Comparison of ENCODE assay signal across 18 cellular contexts in the genomic region with DNA sequence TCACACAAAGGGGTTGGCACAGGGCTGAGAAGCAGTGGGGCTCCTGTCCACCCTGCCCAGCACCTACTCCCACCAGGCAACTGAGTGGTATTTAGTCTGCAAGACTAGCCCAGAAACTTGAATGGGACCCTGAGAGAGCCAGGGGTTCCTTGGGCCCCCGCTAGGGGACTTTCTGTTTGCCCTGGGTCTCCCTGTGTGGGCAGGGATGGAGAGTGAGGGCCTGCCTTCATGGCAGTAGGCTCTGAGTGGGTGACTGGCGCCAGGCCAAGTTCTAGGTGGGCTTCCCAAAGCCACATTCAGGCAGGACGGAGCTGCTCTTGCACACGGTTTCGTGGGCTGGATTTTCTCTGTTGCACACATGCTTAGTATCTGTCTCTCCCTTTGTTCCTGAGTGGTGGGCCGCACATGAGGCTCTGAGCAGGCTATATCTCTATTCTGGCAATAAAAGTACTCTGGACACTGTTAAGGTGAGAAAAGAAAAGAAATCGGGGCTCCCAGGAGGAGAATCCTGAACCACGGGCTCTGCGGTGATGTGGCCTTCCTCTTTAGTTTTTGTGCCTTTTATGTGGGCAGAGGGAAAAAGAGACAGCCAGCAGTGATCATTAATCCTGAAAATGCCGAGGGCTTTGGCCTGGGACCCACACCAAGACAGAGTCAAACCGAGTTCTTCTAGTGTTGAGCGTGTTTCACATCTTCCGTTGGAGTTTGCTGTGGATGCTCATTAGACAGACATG. TPM values are rescaled to one million over a fixed set of nuclear protein-coding genes. Genes with fewer than 3 reads are reported as not detected.
DNase-seq lines count a peak whose midpoint lies in the region; ATAC-seq and TF ChIP-seq lines count a peak whose summit lies in the region.
"Had no signal": no experiment of that assay in that cellular context is flagged by ENCODE, and none has a peak within 500 bp of the region (broad histone marks: within the 10 kb centered on the region; RNA-seq: fewer than 3 reads in every experiment).

No MANE protein-coding gene starts in this region.

- H3K4me1 ChIP-seq in tibial nerve, result peaks cover 0 to 12% (median 0%) of the 10 kb centered on the region in 4 donors

- no peak for TF ChIP-seq EP300 in tibial nerve (IDR thresholded peaks at IDR 0.05)

- H3K4me3 ChIP-seq in tibial nerve, result no peak overlapping the region
- H3K4me3 ChIP-seq: suprapubic skin had no signal

- no peak for ATAC-seq in central memory CD8-positive, alpha-beta T cell (replicated peaks; ENCODE audit: extremely low read depth, poor library complexity, severe bottlenecking)
- no peak for ATAC-seq in stimulated activated naive B cell treated with anti-CD40 and anti-IgM and Interleukin-4, amounts not matched to agents 10 μg/mL and 1 μg/mL and 100 μg/mL, for 72 hours (replicated peaks)
- no peak for ATAC-seq in GM18519 (IDR thresholded peaks at IDR 0.05; ENCODE audit: low FRiP score, unreplicated experiment)
- ATAC-seq: esophagus mucosa had no signal

- H3K9me3 Mint-ChIP-seq in activated CD4-positive, alpha-beta memory T cell treated with anti-CD3 and anti-CD28 coated beads, Interleukin-2, amount 10 ng/mL, durations not matched to agents 7 days and 5 days, result peaks cover under 1% of the 10 kb centered on the region
- peaks cover 6% of the 10 kb centered on the region for H3K9me3 Mint-ChIP-seq in central memory CD8-positive, alpha-beta T cell
- H3K9me3 Mint-ChIP-seq in stimulated activated naive B cell treated with anti-CD40 and anti-IgM and Interleukin-4, amounts not matched to agents 10 μg/mL and 1 μg/mL and 100 μg/mL, for 72 hours, result peaks cover under 1 to 7% of the 10 kb centered on the region in 2 donors

- no peaks in the 10 kb centered on the region for H3K27me3 Mint-ChIP-seq in activated CD4-positive, alpha-beta memory T cell treated with anti-CD3 and anti-CD28 coated beads, Interleukin-2, amount 10 ng/mL, durations not matched to agents 7 days and 5 days
- no peaks in the 10 kb centered on the region for H3K27me3 Mint-ChIP-seq in central memory CD8-positive, alpha-beta T cell
- no peaks in the 10 kb centered on the region for H3K27me3 Mint-ChIP-seq in stimulated activated naive B cell treated with anti-CD40 and anti-IgM and Interleukin-4, amounts not matched to agents 10 μg/mL and 1 μg/mL and 100 μg/mL, for 72 hours

- peaks cover 0 to 8% (median 0%) of the 10 kb centered on the region in 4 donors for H3K9me3 ChIP-seq in tibial nerve
- H3K9me3 ChIP-seq: suprapubic skin had no signal

- no peaks in the 10 kb centered on the region for H3K27me3 ChIP-seq in tibial nerve
- H3K27me3 ChIP-seq: suprapubic skin had no signal

- 90 to 91% methylated on average over 12 to 13 of the region's 13 CpGs for WGBS in tibial nerve, 2 donors

- H3K4me3 Mint-ChIP-seq in activated CD4-positive, alpha-beta memory T cell treated with anti-CD3 and anti-CD28 coated beads, Interleukin-2, amount 10 ng/mL, durations not matched to agents 7 days and 5 days, result no peak overlapping the region
- H3K4me3 Mint-ChIP-seq in central memory CD8-positive, alpha-beta T cell, result no peak overlapping the region
- H3K4me3 Mint-ChIP-seq in stimulated activated naive B cell treated with anti-CD40 and anti-IgM and Interleukin-4, amounts not matched to agents 10 μg/mL and 1 μg/mL and 100 μg/mL, for 72 hours, result no peak overlapping the region
- H3K4me3 Mint-ChIP-seq: mesothelial cell of epicardium had no signal

- no peak for TF ChIP-seq CTCF in tibial nerve (IDR thresholded peaks at IDR 0.05)

- H3K36me3 ChIP-seq in tibial nerve, result no peaks in the 10 kb centered on the region
- H3K36me3 ChIP-seq: suprapubic skin had no signal

- intact Hi-C loops in posterior vena cava (cut with DNase I), result no loop called here

- no peak overlapping the region for H3K27ac ChIP-seq in tibial nerve
- H3K27ac ChIP-seq: suprapubic skin had no signal

- DNase-seq in activated CD8-positive, alpha-beta memory T cell treated with anti-CD3 and anti-CD28 coated beads for 24 hours, result peak; percentile 64
- DNase-seq in activated CD8-positive, alpha-beta memory T cell treated with anti-CD3 and anti-CD28 coated beads, Interleukin-2, amount 50 U/mL, for 4 hours, result no peak
- peak; percentile 16 for DNase-seq in activated CD4-positive, alpha-beta memory T cell treated with anti-CD3 and anti-CD28 coated beads, Interleukin-2, amount 10 ng/mL, durations not matched to agents 7 days and 5 days
- DNase-seq in central memory CD8-positive, alpha-beta T cell (ENCODE audit: low spot score in 2 of 2), result no peak
- DNase-seq in stimulated activated naive B cell treated with anti-CD40 and anti-IgM and Interleukin-4, amounts not matched to agents 10 μg/mL and 1 μg/mL and 100 μg/mL, for 72 hours, result no peak
- no peak for DNase-seq in posterior vena cava (ENCODE audit: low spot score)
- DNase-seq in tibial nerve (ENCODE audit: low spot score in 2 of 2), result no peak
- DNase-seq: cortex of kidney, GF-D8, NCI-H1436, NCI-H226, occipital lobe, SIG-M5 had no signal

- H3K36me3 Mint-ChIP-seq in activated CD4-positive, alpha-beta memory T cell treated with anti-CD3 and anti-CD28 coated beads, Interleukin-2, amount 10 ng/mL, durations not matched to agents 7 days and 5 days (ENCODE audit: low read depth), result peaks cover 84% of the 10 kb centered on the region
- peaks cover 1% of the 10 kb centered on the region for H3K36me3 Mint-ChIP-seq in central memory CD8-positive, alpha-beta T cell (ENCODE audit: insufficient read depth)
- H3K36me3 Mint-ChIP-seq in stimulated activated naive B cell treated with anti-CD40 and anti-IgM and Interleukin-4, amounts not matched to agents 10 μg/mL and 1 μg/mL and 100 μg/mL, for 72 hours, result peaks cover 19 to 54% of the 10 kb centered on the region in 2 donors
- H3K36me3 Mint-ChIP-seq: mesothelial cell of epicardium had no signal

- peaks cover 83% of the 10 kb centered on the region for H3K4me1 Mint-ChIP-seq in activated CD4-positive, alpha-beta memory T cell treated with anti-CD3 and anti-CD28 coated beads, Interleukin-2, amount 10 ng/mL, durations not matched to agents 7 days and 5 days
- peaks cover 37% of the 10 kb centered on the region for H3K4me1 Mint-ChIP-seq in central memory CD8-positive, alpha-beta T cell
- peaks cover 29 to 49% of the 10 kb centered on the region in 2 donors for H3K4me1 Mint-ChIP-seq in stimulated activated naive B cell treated with anti-CD40 and anti-IgM and Interleukin-4, amounts not matched to agents 10 μg/mL and 1 μg/mL and 100 μg/mL, for 72 hours
- H3K4me1 Mint-ChIP-seq: mesothelial cell of epicardium had no signal

- TF ChIP-seq POLR2A in tibial nerve (IDR thresholded peaks at IDR 0.05), result no peak

- H3K27ac Mint-ChIP-seq in activated CD4-positive, alpha-beta memory T cell treated with anti-CD3 and anti-CD28 coated beads, Interleukin-2, amount 10 ng/mL, durations not matched to agents 7 days and 5 days, result peak overlapping the region; percentile 48
- H3K27ac Mint-ChIP-seq in central memory CD8-positive, alpha-beta T cell (ENCODE audit: low read depth), result peak overlapping the region; percentile 35
- H3K27ac Mint-ChIP-seq in stimulated activated naive B cell treated with anti-CD40 and anti-IgM and Interleukin-4, amounts not matched to agents 10 μg/mL and 1 μg/mL and 100 μg/mL, for 72 hours, result peak overlapping the region; percentile 38
- H3K27ac Mint-ChIP-seq: mesothelial cell of epicardium had no signal

- CTCF ChIA-PET in activated CD4-positive, alpha-beta memory T cell treated with anti-CD3 and anti-CD28 coated beads, Interleukin-2, amount 10 ng/mL, durations not matched to agents 7 days and 5 days (lab: Charles Lee), result no interaction called here

- POLR2A ChIA-PET in activated CD4-positive, alpha-beta memory T cell treated with anti-CD3 and anti-CD28 coated beads, Interleukin-2, amount 10 ng/mL, durations not matched to agents 7 days and 5 days (lab: Charles Lee), result interaction anchor here (0.9 kb wide), 1 partner anchor 58 kb away, joined by 3 read pairs; a partner anchor contains a TSS

RNA-seq across cellular contexts. Expression of a gene that starts 26.9 kb away (rescaled TPM):
- 100 to 1,000 TPM; 437 to 446 TPM for total RNA-seq in activated CD4-positive, alpha-beta memory T cell treated with anti-CD3 and anti-CD28 coated beads, Interleukin-2, amount 10 ng/mL, durations not matched to agents 7 days and 5 days
- total RNA-seq in posterior vena cava (1 to 10 TPM in 1 of 2 donors, under 1 TPM in 1; 0.81 to 6.4 TPM), tibial nerve (1 to 10 TPM in 1 of 4 donors, under 1 TPM in 2, not detected in 1; 0.42 to 2.2 (median 0.60) TPM)
- total RNA-seq: mesothelial cell of epicardium, occipital lobe, skeletal muscle tissue had no signal

RNA-seq across cellular contexts. Expression of a gene that starts 53.6 kb away (rescaled TPM):
- 100 to 1,000 TPM; 155 to 157 TPM for total RNA-seq in activated CD4-positive, alpha-beta memory T cell treated with anti-CD3 and anti-CD28 coated beads, Interleukin-2, amount 10 ng/mL, durations not matched to agents 7 days and 5 days
- total RNA-seq in posterior vena cava (10 to 100 TPM; 58.9 to 68.3 TPM), tibial nerve (100 to 1,000 TPM in 2 of 4 donors, 10 to 100 TPM in 2; 70.6 to 109 (median 94.3) TPM)

RNA-seq across cellular contexts. Expression of a gene that starts 57.9 kb away (rescaled TPM):
- 10 to 100 TPM; 22.1 to 24.5 TPM for total RNA-seq in activated CD4-positive, alpha-beta memory T cell treated with anti-CD3 and anti-CD28 coated beads, Interleukin-2, amount 10 ng/mL, durations not matched to agents 7 days and 5 days
- 10 to 100 TPM; 16.9 to 20.9 TPM for total RNA-seq in posterior vena cava
- 10 to 100 TPM in 2 of 4 donors, 1 to 10 TPM in 2; 9.0 to 18.6 (median 12.6) TPM for total RNA-seq in tibial nerve
- total RNA-seq: mesothelial cell of epicardium, occipital lobe had no signal

Comparison
In these comparisons a context has a peak if more than half of its experiments do, and no peak if none do; other contexts are left out.
1. DNase-seq: peak in activated CD8-positive, alpha-beta memory T cell treated with anti-CD3 and anti-CD28 coated beads for 24 hours (single experiment) and activated CD4-positive, alpha-beta memory T cell treated with anti-CD3 and anti-CD28 coated beads, Interleukin-2, amount 10 ng/mL, durations not matched to agents 7 days and 5 days (single experiment); none in activated CD8-positive, alpha-beta memory T cell treated with anti-CD3 and anti-CD28 coated beads, Interleukin-2, amount 50 U/mL, for 4 hours (single experiment), central memory CD8-positive, alpha-beta T cell (0 of 2), stimulated activated naive B cell treated with anti-CD40 and anti-IgM and Interleukin-4, amounts not matched to agents 10 μg/mL and 1 μg/mL and 100 μg/mL, for 72 hours (single experiment), posterior vena cava (single experiment) and tibial nerve (0 of 2).
2. RNA of a gene that starts 26.9 kb away (total RNA-seq): 437 to 446 TPM in activated CD4-positive, alpha-beta memory T cell treated with anti-CD3 and anti-CD28 coated beads, Interleukin-2, amount 10 ng/mL, durations not matched to agents 7 days and 5 days; 0.81 to 6.4 TPM in posterior vena cava and 0.42 to 2.2 TPM in tibial nerve; every median in the first group is over 10 times any median in the second.
3. Peak in every context shown above with its lines, with median percentiles within 50 percentile points of each other: H3K27ac Mint-ChIP-seq.